1 cellular context compared by ENCODE assay signal in genomic region chr5:148615644-148616283, GRCh38.
TF ChIP-seq lines count a peak whose summit lies in the region.

No MANE protein-coding gene starts in this region.

TF ChIP-seq in K562, 482 proteins besides CTCF, POLR2A, EP300 and RAD21 (continued from another document):
- no peak for TF ChIP-seq ZSCAN32 (CRISPR knock-in tag; IDR thresholded peaks at IDR 0.05)
